8 cellular contexts compared by ENCODE assay signal in the genomic region with DNA sequence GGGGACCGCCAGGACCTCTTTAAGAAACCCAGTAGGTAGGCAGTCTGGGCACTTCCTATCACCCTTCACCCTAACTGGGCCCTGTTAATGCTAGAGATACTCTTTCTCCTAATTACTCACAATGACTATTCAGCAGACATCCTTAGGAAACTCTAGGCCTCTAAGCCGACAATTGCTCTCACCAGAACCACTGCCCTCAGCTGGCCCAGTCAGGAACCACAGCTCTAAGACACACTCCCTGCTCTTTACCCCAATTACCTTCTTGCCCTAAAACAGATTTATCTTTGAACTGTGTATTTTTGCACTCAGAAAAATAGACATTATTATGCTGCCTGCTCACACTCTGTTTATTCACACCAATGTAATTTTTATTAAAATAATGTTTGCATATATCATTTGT.
A peak's percentile ranks its signal among the peaks of the same experiment; 100 is the strongest.
DNase-seq lines count a peak whose midpoint lies in the region; ATAC-seq and TF ChIP-seq lines count a peak whose summit lies in the region.

No MANE protein-coding gene starts in this region.

- TF ChIP-seq POLR2A in erythroblast (IDR thresholded peaks at IDR 0.05; ENCODE audit: low read length) (no peak), suprapubic skin (IDR thresholded peaks at IDR 0.05) (no peak)

- no peaks in the 10 kb centered on the region for H3K27me3 ChIP-seq in suprapubic skin

- TF ChIP-seq CTCF in C4-2B (conservative IDR thresholded peaks at IDR 0.05) (peak; percentile 70), LNCAP (IDR thresholded peaks at IDR 0.05) (peak; percentile 53; the same call in 1 of the 2 replicates), suprapubic skin (IDR thresholded peaks at IDR 0.05) (peak in 1 of 2 donors; percentile 32)

- H3K27ac ChIP-seq in C4-2B: no peak overlapping the region
- no peak overlapping the region for H3K27ac ChIP-seq in suprapubic skin

- no peaks in the 10 kb centered on the region for H3K27me3 Mint-ChIP-seq in stimulated activated naive B cell treated with anti-CD40 and anti-IgM and Interleukin-4, amounts not matched to agents 10 μg/mL and 1 μg/mL and 100 μg/mL, for 72 hours

- no peak overlapping the region for H3K27ac Mint-ChIP-seq in stimulated activated naive B cell treated with anti-CD40 and anti-IgM and Interleukin-4, amounts not matched to agents 10 μg/mL and 1 μg/mL and 100 μg/mL, for 72 hours

- H3K4me1 ChIP-seq in suprapubic skin: peaks cover 14% of the 10 kb centered on the region

- H3K36me3 Mint-ChIP-seq in stimulated activated naive B cell treated with anti-CD40 and anti-IgM and Interleukin-4, amounts not matched to agents 10 μg/mL and 1 μg/mL and 100 μg/mL, for 72 hours: no peaks in the 10 kb centered on the region

- H3K36me3 ChIP-seq in suprapubic skin: no peaks in the 10 kb centered on the region

- ATAC-seq in GM18858 (IDR thresholded peaks at IDR 0.05; ENCODE audit: unreplicated experiment) (peak; percentile 46), HG02588 (IDR thresholded peaks at IDR 0.05; ENCODE audit: unreplicated experiment) (no peak), GM18520 (IDR thresholded peaks at IDR 0.05; ENCODE audit: unreplicated experiment) (no peak)
- peak; percentile 69 to 72 for ATAC-seq in stimulated activated naive B cell treated with anti-CD40 and anti-IgM and Interleukin-4, amounts not matched to agents 10 μg/mL and 1 μg/mL and 100 μg/mL, for 72 hours (replicated peaks)

- H3K9me3 Mint-ChIP-seq in stimulated activated naive B cell treated with anti-CD40 and anti-IgM and Interleukin-4, amounts not matched to agents 10 μg/mL and 1 μg/mL and 100 μg/mL, for 72 hours: no peaks in the 10 kb centered on the region

- no peak overlapping the region for H3K4me3 Mint-ChIP-seq in stimulated activated naive B cell treated with anti-CD40 and anti-IgM and Interleukin-4, amounts not matched to agents 10 μg/mL and 1 μg/mL and 100 μg/mL, for 72 hours

- DNase-seq in erythroblast (lab: John Stamatoyannopoulos, UW) (peak; percentile 53 to 77), suprapubic skin (ENCODE audit: low spot score in 2 of 2) (no peak)
- no peak for DNase-seq in stimulated activated naive B cell treated with anti-CD40 and anti-IgM and Interleukin-4, amounts not matched to agents 10 μg/mL and 1 μg/mL and 100 μg/mL, for 72 hours

- no peaks in the 10 kb centered on the region for H3K9me3 ChIP-seq in suprapubic skin

- no peak for TF ChIP-seq EP300 in suprapubic skin (IDR thresholded peaks at IDR 0.05)

- no peak overlapping the region for H3K4me3 ChIP-seq in suprapubic skin

- 86% methylated on average over 2 of the region's 2 CpGs for WGBS in suprapubic skin

- H3K4me1 Mint-ChIP-seq in stimulated activated naive B cell treated with anti-CD40 and anti-IgM and Interleukin-4, amounts not matched to agents 10 μg/mL and 1 μg/mL and 100 μg/mL, for 72 hours: peaks cover 0 to 5% of the 10 kb centered on the region in 2 donors

Comparison
In these comparisons a context has a peak if more than half of its experiments do, and no peak if none do; other contexts are left out.
1. ATAC-seq: peak in GM18858 (single experiment) and stimulated activated naive B cell treated with anti-CD40 and anti-IgM and Interleukin-4, amounts not matched to agents 10 μg/mL and 1 μg/mL and 100 μg/mL, for 72 hours (2 of 2); none in HG02588 (single experiment) and GM18520 (single experiment).
2. DNase-seq: peak in erythroblast (2 of 2); none in stimulated activated naive B cell treated with anti-CD40 and anti-IgM and Interleukin-4, amounts not matched to agents 10 μg/mL and 1 μg/mL and 100 μg/mL, for 72 hours (single experiment) and suprapubic skin (0 of 2).